1 cellular context compared by ENCODE assay signal in genomic region chr2:240615830-240616547, GRCh38.
TF ChIP-seq lines count a peak whose summit lies in the region.

No MANE protein-coding gene starts in this region.

TF ChIP-seq in SK-N-SH, 30 proteins besides CTCF, POLR2A, EP300 and RAD21 (continued from another document):
- TF ChIP-seq REST (IDR thresholded peaks at IDR 0.05; ENCODE audit: low read depth, low read length) (no peak), NFIC (IDR thresholded peaks at IDR 0.05; ENCODE audit: borderline replicate concordance) (no peak), RXRA (IDR thresholded peaks at IDR 0.05; ENCODE audit: borderline replicate concordance, low read depth) (no peak), CHD2 (IDR thresholded peaks at IDR 0.05; ENCODE audit: low read length, partially characterized antibody) (no peak), TAF1 (IDR thresholded peaks at IDR 0.05; ENCODE audit: borderline replicate concordance, low read depth, low read length) (no peak), TCF12 (IDR thresholded peaks at IDR 0.05) (no peak), TEAD4 (IDR thresholded peaks at IDR 0.05; ENCODE audit: borderline replicate concordance, insufficient read depth) (no peak), SMC3 (IDR thresholded peaks at IDR 0.05; ENCODE audit: low read depth, low read length) (no peak), ZBTB33 (IDR thresholded peaks at IDR 0.05; ENCODE audit: borderline replicate concordance, low read depth) (no peak)
TF ChIP-seq in SK-N-SH: peak in this region for 0.
